ENCODE assay signal across 23 cellular contexts in genomic region chr12:2536724-2537123, GRCh38.
DNase-seq lines count a peak whose midpoint lies in the region; TF ChIP-seq lines count a peak whose summit lies in the region.
"Had no signal": no experiment of that assay in that cellular context is flagged by ENCODE, and none has a peak within 500 bp of the region (broad histone marks: within the 10 kb centered on the region; RNA-seq: fewer than 3 reads in every experiment).

No MANE protein-coding gene starts in this region.

- H3K9ac ChIP-seq in rectal smooth muscle tissue (ENCODE audit: low read length): no peak overlapping the region
- H3K9ac ChIP-seq: BLaER1 treated with 17β-estradiol and CSF1 and Interleukin-3, amounts not matched to agents 10 nM and 100 nM; GM23248 had no signal

- peak overlapping the region; percentile 5 for H3K27ac Mint-ChIP-seq in glutamatergic neuron (ENCODE audit: unreplicated experiment)
- H3K27ac Mint-ChIP-seq: CD14-positive monocyte; CD4-positive, alpha-beta T cell; CD8-positive, alpha-beta memory T cell had no signal

- H3K4me3 Mint-ChIP-seq in glutamatergic neuron (ENCODE audit: unreplicated experiment): no peak overlapping the region
- H3K4me3 Mint-ChIP-seq: CD14-positive monocyte; CD4-positive, alpha-beta T cell; CD8-positive, alpha-beta memory T cell had no signal

- H3K27me3 Mint-ChIP-seq in glutamatergic neuron (ENCODE audit: unreplicated experiment): peaks cover 13% of the 10 kb centered on the region
- H3K27me3 Mint-ChIP-seq: CD4-positive, alpha-beta T cell had no signal

- POLR2A ChIA-PET in GM10248 (lab: Yijun Ruan, JAX): no interaction called here

- peaks cover 2% of the 10 kb centered on the region for H3K9me3 Mint-ChIP-seq in glutamatergic neuron (ENCODE audit: unreplicated experiment)
- H3K9me3 Mint-ChIP-seq: CD14-positive monocyte; CD4-positive, alpha-beta T cell; CD8-positive, alpha-beta memory T cell had no signal

- TF ChIP-seq CTCF in GM12865 (IDR thresholded peaks at IDR 0.05; ENCODE audit: insufficient read depth, low read depth, low read length, missing control alignments): no peak
- TF ChIP-seq CTCF in glutamatergic neuron (IDR thresholded peaks at IDR 0.05; ENCODE audit: partially characterized antibody, unreplicated experiment): no peak
- TF ChIP-seq CTCF in GM10248 (IDR thresholded peaks at IDR 0.05; ENCODE audit: control extremely low read depth, extremely low read depth, low read depth, missing control alignments): no peak

- peaks cover 30% of the 10 kb centered on the region for H3K4me1 Mint-ChIP-seq in glutamatergic neuron (ENCODE audit: low read depth, unreplicated experiment)
- H3K4me1 Mint-ChIP-seq: CD8-positive, alpha-beta memory T cell had no signal

- DNase-seq in GM12865 (ENCODE audit: low read depth): peak; percentile 8
- no peak for DNase-seq in glutamatergic neuron
- DNase-seq in activated CD4-positive, alpha-beta T cell treated with anti-CD3 and anti-CD28 coated beads for 1 hour: no peak
- no peak for DNase-seq in superior temporal gyrus (ENCODE audit: extremely low spot score)
- no peak for DNase-seq in GM10248 (ENCODE audit: extremely low spot score)
- DNase-seq: 8988T; ACHN; AML-193; BE2C; CD4-positive, alpha-beta T cell; CD8-positive, alpha-beta memory T cell; DMS 273 treated with DMSO at 0.1 percent for 48 hours; DMS79; EL; GDM1; GM23248; H7; HCEC 1CT had no signal

- no peak overlapping the region for H3K4me3 ChIP-seq in GM12865 (ENCODE audit: low read depth, low read length)
- H3K4me3 ChIP-seq in rectal smooth muscle tissue (ENCODE audit: low read length): no peak overlapping the region
- H3K4me3 ChIP-seq: A549; BLaER1 treated with 17β-estradiol and CSF1 and Interleukin-3, amounts not matched to agents 10 nM and 100 nM; GM12878; GM23248 had no signal

- H3K4me1 ChIP-seq in rectal smooth muscle tissue (ENCODE audit: control insufficient read depth, insufficient read depth, low read length): peaks cover 5% of the 10 kb centered on the region
- H3K4me1 ChIP-seq: A549, BE2C had no signal

- no peaks in the 10 kb centered on the region for H3K36me3 Mint-ChIP-seq in glutamatergic neuron (ENCODE audit: unreplicated experiment)
- H3K36me3 Mint-ChIP-seq: CD14-positive monocyte; CD8-positive, alpha-beta memory T cell had no signal

- no peaks in the 10 kb centered on the region for H3K36me3 ChIP-seq in rectal smooth muscle tissue (ENCODE audit: control insufficient read depth, insufficient read depth, low read length)
- H3K36me3 ChIP-seq: BE2C; BLaER1 treated with 17β-estradiol and CSF1 and Interleukin-3, amounts not matched to agents 10 nM and 100 nM had no signal

- H3K27ac ChIP-seq in rectal smooth muscle tissue (ENCODE audit: low read depth, low read length): peak overlapping the region; percentile 31
- H3K27ac ChIP-seq: A549; BLaER1 treated with 17β-estradiol and CSF1 and Interleukin-3, amounts not matched to agents 10 nM and 100 nM; GM23248 had no signal

- H3K27me3 ChIP-seq in rectal smooth muscle tissue (ENCODE audit: control insufficient read depth, insufficient read depth, low read length): no peaks in the 10 kb centered on the region
- H3K27me3 ChIP-seq: BE2C; BLaER1 treated with 17β-estradiol and CSF1 and Interleukin-3, amounts not matched to agents 10 nM and 100 nM had no signal

- CTCF ChIA-PET in GM10248 (lab: Yijun Ruan, JAX): no interaction called here
